8 cellular contexts compared by ENCODE assay signal in the genomic region with DNA sequence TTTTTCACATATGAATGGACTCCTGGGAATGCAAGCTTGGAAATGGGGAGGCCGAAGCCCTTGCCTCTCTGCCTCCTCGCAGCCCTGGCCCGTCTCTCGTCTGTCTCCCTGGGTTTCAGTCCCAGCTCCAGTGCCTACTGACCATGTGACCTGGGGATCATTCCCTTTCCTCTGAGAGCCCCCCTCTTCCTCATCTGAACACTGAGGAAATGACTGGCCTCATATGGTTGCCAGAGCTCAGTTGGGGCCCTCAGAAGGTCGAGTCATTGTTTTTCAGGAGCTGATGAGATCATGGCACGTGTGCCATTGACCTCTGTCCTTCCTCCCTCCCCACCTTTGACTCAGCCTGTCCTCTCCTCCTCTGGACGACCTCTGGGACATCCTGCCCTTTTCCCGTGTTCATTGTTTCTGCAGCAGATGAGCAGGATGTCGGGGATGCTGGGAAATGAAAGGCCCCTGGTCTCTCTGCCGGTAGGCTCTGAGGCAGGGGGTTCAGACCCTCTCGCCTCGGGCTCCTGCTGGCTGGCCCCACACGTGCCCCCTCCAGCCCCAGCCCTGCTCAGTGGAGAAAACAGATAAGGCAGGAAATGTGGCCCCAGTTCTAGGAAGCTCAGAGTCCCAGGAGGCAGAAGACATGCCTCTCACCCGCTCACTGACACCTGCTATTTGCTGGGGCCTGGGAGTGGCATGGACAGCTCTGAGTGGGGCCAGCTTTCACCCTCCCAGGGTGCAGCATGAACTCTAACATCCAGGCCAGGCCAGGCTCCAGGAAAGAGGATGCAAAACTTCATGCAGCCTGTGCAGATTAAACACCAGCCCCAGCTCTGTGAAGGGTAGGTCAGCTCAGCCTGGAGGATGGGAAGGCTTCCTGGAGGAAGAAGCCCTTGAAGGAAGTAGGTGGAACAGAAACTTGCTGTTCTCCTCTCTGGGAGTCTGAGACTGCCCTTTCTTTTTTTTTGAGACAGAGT. TPM values are rescaled to one million over a fixed set of nuclear protein-coding genes. Genes with fewer than 3 reads are reported as not detected.
DNase-seq lines count a peak whose midpoint lies in the region; ATAC-seq lines count a peak whose summit lies in the region.

No MANE protein-coding gene starts in this region.

- peak; percentile 38 to 41 for ATAC-seq in CD4-positive, CD25-positive, alpha-beta regulatory T cell (ENCODE audit: low read depth in 2 of 2)
- ATAC-seq in naive B cell (ENCODE audit: low read depth in 2 of 2) (peak; percentile 35), HG03045 (IDR thresholded peaks at IDR 0.05; ENCODE audit: unreplicated experiment) (no peak)

- H3K9me3 Mint-ChIP-seq in CD4-positive, CD25-positive, alpha-beta regulatory T cell: no peaks in the 10 kb centered on the region
- H3K9me3 Mint-ChIP-seq in naive B cell: no peaks in the 10 kb centered on the region

- no peak overlapping the region for H3K27ac ChIP-seq in CD4-positive, CD25-positive, alpha-beta regulatory T cell (ENCODE audit: insufficient read depth, low read length, poor library complexity, severe bottlenecking)
- H3K27ac ChIP-seq in cingulate gyrus (ENCODE audit: low read depth, low read length): peak overlapping the region; percentile 32

- H3K4me3 ChIP-seq in CD4-positive, CD25-positive, alpha-beta regulatory T cell (ENCODE audit: low read depth, low read length): no peak overlapping the region
- H3K4me3 ChIP-seq in MG63: no peak overlapping the region

- H3K4me3 Mint-ChIP-seq in CD4-positive, CD25-positive, alpha-beta regulatory T cell: no peak overlapping the region
- no peak overlapping the region for H3K4me3 Mint-ChIP-seq in naive B cell

- H3K4me1 Mint-ChIP-seq in CD4-positive, CD25-positive, alpha-beta regulatory T cell: peaks cover 0 to 16% (median 3%) of the 10 kb centered on the region in 4 donors
- H3K4me1 Mint-ChIP-seq in naive B cell: peaks cover 8 to 19% (median 10%) of the 10 kb centered on the region in 3 donors

- H3K4me1 ChIP-seq in CD4-positive, CD25-positive, alpha-beta regulatory T cell (ENCODE audit: control insufficient read depth, insufficient read depth, low read length, poor library complexity, severe bottlenecking): no peaks in the 10 kb centered on the region

- no peaks in the 10 kb centered on the region for H3K27me3 Mint-ChIP-seq in CD4-positive, CD25-positive, alpha-beta regulatory T cell
- no peaks in the 10 kb centered on the region for H3K27me3 Mint-ChIP-seq in naive B cell

- DNase-seq in CD4-positive, CD25-positive, alpha-beta regulatory T cell: peak in 1 of 3 donors; percentile 64
- DNase-seq in MG63: peak; percentile 86
- DNase-seq in naive B cell: no peak
- no peak for DNase-seq in putamen (ENCODE audit: low spot score)
- no peak for DNase-seq in stimulated activated naive CD4-positive, alpha-beta T cell treated with Interleukin-2 at 50 U/mL for 16 hours (lab: John Stamatoyannopoulos, UW)
- no peak for DNase-seq in germinal center (ENCODE audit: low spot score)

- H3K9me3 ChIP-seq in CD4-positive, CD25-positive, alpha-beta regulatory T cell (ENCODE audit: control insufficient read depth in 2 of 2, low read length in 2 of 2): no peaks in the 10 kb centered on the region
- H3K9me3 ChIP-seq in MG63: no peaks in the 10 kb centered on the region

- no peaks in the 10 kb centered on the region for H3K27me3 ChIP-seq in CD4-positive, CD25-positive, alpha-beta regulatory T cell (ENCODE audit: control insufficient read depth, insufficient read depth, low read length)
- H3K27me3 ChIP-seq in MG63: no peaks in the 10 kb centered on the region

- H3K27ac Mint-ChIP-seq in CD4-positive, CD25-positive, alpha-beta regulatory T cell: peak overlapping the region in 2 of 3 donors; percentile 23 to 86
- H3K27ac Mint-ChIP-seq in naive B cell: peak overlapping the region in 4 of 6 donors; percentile 47 to 81 (median 66)

- no peaks in the 10 kb centered on the region for H3K36me3 Mint-ChIP-seq in CD4-positive, CD25-positive, alpha-beta regulatory T cell
- no peaks in the 10 kb centered on the region for H3K36me3 Mint-ChIP-seq in naive B cell

- H3K36me3 ChIP-seq in CD4-positive, CD25-positive, alpha-beta regulatory T cell (ENCODE audit: control insufficient read depth, insufficient read depth, low read length): no peaks in the 10 kb centered on the region
- H3K36me3 ChIP-seq in MG63: no peaks in the 10 kb centered on the region

RNA-seq across cellular contexts. Expression of a gene that starts 8.3 kb away (rescaled TPM):
- total RNA-seq in CD4-positive, CD25-positive, alpha-beta regulatory T cell: 52.8 TPM
- 10 to 100 TPM; 42.3 to 72.2 (median 49.4) TPM for polyA plus RNA-seq in CD4-positive, CD25-positive, alpha-beta regulatory T cell
- total RNA-seq in MG63 (2014; rRNA removed; shearing (Covaris generic); ENCODE audit: low replicate concordance): 12.9 and 25.1 TPM in 2 replicates
- polyA plus RNA-seq in naive B cell (ENCODE audit: low read depth in 6 of 6): 10 to 100 TPM; 21.8 to 46.8 (median 27.5) TPM

RNA-seq across cellular contexts. Expression of a gene that starts 15.0 kb away (rescaled TPM):
- total RNA-seq in CD4-positive, CD25-positive, alpha-beta regulatory T cell: 73.1 TPM
- polyA plus RNA-seq in CD4-positive, CD25-positive, alpha-beta regulatory T cell: 10 to 100 TPM; 10.2 to 15.9 (median 13.5) TPM
- 46.1 and 57.3 TPM in 2 replicates for total RNA-seq in MG63 (2014; rRNA removed; shearing (Covaris generic); ENCODE audit: low replicate concordance)
- polyA plus RNA-seq in naive B cell (ENCODE audit: low read depth in 6 of 6): 10 to 100 TPM; 10.9 to 24.6 (median 19.5) TPM

RNA-seq across cellular contexts. Expression of a gene that starts 16.1 kb away (rescaled TPM):
- 4.0 TPM for total RNA-seq in CD4-positive, CD25-positive, alpha-beta regulatory T cell
- polyA plus RNA-seq in CD4-positive, CD25-positive, alpha-beta regulatory T cell: 1 to 10 TPM; 2.2 to 5.4 (median 4.0) TPM
- 5.1 and 6.8 TPM in 2 replicates for total RNA-seq in MG63 (2014; rRNA removed; shearing (Covaris generic); ENCODE audit: low replicate concordance)
- 10 to 100 TPM in 5 of 6 donors, 1 to 10 TPM in 1; 9.4 to 24.9 (median 13.3) TPM for polyA plus RNA-seq in naive B cell (ENCODE audit: low read depth in 6 of 6)

RNA-seq across cellular contexts. Expression of a gene that starts 19.5 kb away (rescaled TPM):
- total RNA-seq in CD4-positive, CD25-positive, alpha-beta regulatory T cell: 3.7 TPM
- polyA plus RNA-seq in CD4-positive, CD25-positive, alpha-beta regulatory T cell: under 1 TPM in 2 of 4 donors, not detected in 2; 0.32 TPM
- total RNA-seq in MG63 (2014; rRNA removed; shearing (Covaris generic); ENCODE audit: low replicate concordance): 0.56 TPM in 1 of 2 replicates, not detected in the other
- polyA plus RNA-seq in naive B cell (ENCODE audit: low read depth in 6 of 6): under 1 TPM in 1 of 6 donors, not detected in 5; 0.45 TPM

RNA-seq across cellular contexts. Expression of a gene that starts 34.4 kb away (rescaled TPM):
- 113 TPM for total RNA-seq in CD4-positive, CD25-positive, alpha-beta regulatory T cell
- polyA plus RNA-seq in CD4-positive, CD25-positive, alpha-beta regulatory T cell: 10 to 100 TPM; 22.2 to 35.8 (median 33.4) TPM
- 5.7 and 27.7 TPM in 2 replicates for total RNA-seq in MG63 (2014; rRNA removed; shearing (Covaris generic); ENCODE audit: low replicate concordance)
- 10 to 100 TPM; 17.5 to 23.6 (median 20.7) TPM for polyA plus RNA-seq in naive B cell (ENCODE audit: low read depth in 6 of 6)
